In the genomic region with DNA sequence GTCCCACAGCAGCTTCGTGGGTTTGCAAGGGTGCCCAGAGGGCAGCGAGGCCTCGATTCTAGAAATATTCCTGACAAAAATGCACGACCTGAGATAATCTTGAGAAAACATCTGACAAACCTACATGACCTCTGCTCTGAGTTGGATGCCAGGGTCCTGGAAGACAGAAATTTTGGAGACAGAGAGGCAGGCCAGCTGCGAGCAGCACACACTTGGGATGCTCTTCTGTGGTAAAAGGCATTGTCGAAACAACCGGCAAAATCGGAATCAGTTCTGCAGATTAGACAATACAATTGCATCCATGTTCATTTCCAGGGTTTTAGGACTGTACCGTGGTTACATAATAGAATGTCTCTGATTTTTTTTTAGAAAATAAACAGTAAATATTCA, we compare ENCODE assay signal across 17 cellular contexts.
DNase-seq lines count a peak whose midpoint lies in the region; ATAC-seq and TF ChIP-seq lines count a peak whose summit lies in the region.
"Had no signal": no experiment of that assay in that cellular context is flagged by ENCODE, and none has a peak within 500 bp of the region (broad histone marks: within the 10 kb centered on the region; RNA-seq: fewer than 3 reads in every experiment).

No MANE protein-coding gene starts in this region.

- H3K9me3 ChIP-seq in body of pancreas = no peaks in the 10 kb centered on the region
- H3K9me3 ChIP-seq in iPS-18a (ENCODE audit: control insufficient read depth, low read depth, low read length) = no peaks in the 10 kb centered on the region
- peaks cover 6 to 15% of the 10 kb centered on the region in 2 donors for H3K9me3 ChIP-seq in neuronal stem cell (replicated peaks in 1 of 2; ENCODE audit: control insufficient read depth in 2 of 2, insufficient read depth in 1 of 2, low read depth in 1 of 2, low read length in 2 of 2)
- H3K9me3 ChIP-seq in adrenal gland (replicated peaks in 1 of 3) = no peaks in the 10 kb centered on the region
- H3K9me3 ChIP-seq: HAP-1 had no signal

- no peak for TF ChIP-seq CTCF in body of pancreas (IDR thresholded peaks at IDR 0.05)
- TF ChIP-seq CTCF in adrenal gland (IDR thresholded peaks at IDR 0.05) = no peak

- no peak overlapping the region for H2BK12ac ChIP-seq in neuronal stem cell (ENCODE audit: low read length)

- H3K14ac ChIP-seq in neuronal stem cell (ENCODE audit: low read length) = no peak overlapping the region

- no peak overlapping the region for H2AK5ac ChIP-seq in neuronal stem cell (ENCODE audit: low read depth, low read length)

- intact Hi-C loops in body of pancreas (cut with DNase I) (no loop called here), adrenal gland (cut with DNase I) (no loop called here)

- no peak overlapping the region for H3K4ac ChIP-seq in neuronal stem cell (ENCODE audit: low read length)

- no peak overlapping the region for H2BK5ac ChIP-seq in neuronal stem cell (ENCODE audit: low read length)

- no peak overlapping the region for H3K23ac ChIP-seq in neuronal stem cell (ENCODE audit: low read depth, low read length, poor library complexity)

- H3K27ac ChIP-seq in body of pancreas (peak overlapping the region in 3 of 4 donors; percentile 74 to 85 (median 81)), iPS-18a (ENCODE audit: low read length) (peak overlapping the region; percentile 80), neuronal stem cell (replicated peaks; ENCODE audit: low read length) (no peak overlapping the region), adrenal gland (no peak overlapping the region)
- H3K27ac ChIP-seq: SK-N-MC had no signal

- no peak overlapping the region for H4K91ac ChIP-seq in neuronal stem cell (ENCODE audit: low read depth, low read length, poor library complexity)

- no peak overlapping the region for H2BK120ac ChIP-seq in neuronal stem cell (ENCODE audit: low read depth, low read length)

- WGBS in body of pancreas, 2 donors = 72 to 77% methylated on average over 9 of the region's 9 CpGs
- no CpG with 5 or more reads among the region's 9 CpGs for WGBS in neuronal stem cell (ENCODE audit: extremely low coverage in 2 of 2, insufficient read length in 2 of 2, insufficient replicate concordance in 1 of 2), 2 donors
- 84 to 96% (median 93%) methylated on average over 8 to 9 of the region's 9 CpGs for WGBS in adrenal gland, 4 donors

- H3K18ac ChIP-seq in neuronal stem cell (ENCODE audit: low read length) = peak overlapping the region; percentile 77

- no peak overlapping the region for H2AFZ ChIP-seq in neuronal stem cell (ENCODE audit: low read length)

- peaks cover 76% of the 10 kb centered on the region for H3K4me1 ChIP-seq in body of pancreas
- peaks cover 53% of the 10 kb centered on the region for H3K4me1 ChIP-seq in iPS-18a (ENCODE audit: control insufficient read depth, low read depth, low read length)
- peaks cover 37 to 49% of the 10 kb centered on the region in 2 donors for H3K4me1 ChIP-seq in neuronal stem cell (ENCODE audit: control insufficient read depth in 2 of 2, insufficient read depth in 1 of 2, low read depth in 1 of 2, low read length in 2 of 2)
- peaks cover 19 to 24% of the 10 kb centered on the region in 2 donors for H3K4me1 ChIP-seq in adrenal gland (replicated peaks in 1 of 2)

- no peaks in the 10 kb centered on the region for H3K79me1 ChIP-seq in neuronal stem cell (ENCODE audit: low read depth, low read length)

- ATAC-seq in body of pancreas = no peak
- ATAC-seq: PC-3 had no signal

- H3K4me3 ChIP-seq in body of pancreas (no peak overlapping the region), iPS-18a (ENCODE audit: low read length) (peak overlapping the region; percentile 50), neuronal stem cell (ENCODE audit: low read length in 2 of 2) (no peak overlapping the region), adrenal gland (no peak overlapping the region)
- H3K4me3 ChIP-seq: HAP-1, SK-N-MC had no signal

- no peak overlapping the region for H2BK15ac ChIP-seq in neuronal stem cell (ENCODE audit: low read length)

- H3K9ac ChIP-seq in iPS-18a (ENCODE audit: low read length) (no peak overlapping the region), neuronal stem cell (ENCODE audit: low read depth, low read length, poor library complexity) (no peak overlapping the region)

- DNase-seq in NCI-H2171 treated with DMSO at 0.1 percent for 48 hours (lab: John Stamatoyannopoulos, UW) (peak; percentile 39), NCI-H2171 (lab: John Stamatoyannopoulos, UW) (no peak), body of pancreas (no peak), neuronal stem cell (ENCODE audit: low spot score) (no peak), SHP77 treated with DMSO at 0.1 percent for 48 hours (lab: John Stamatoyannopoulos, UW) (no peak), islet precursor cell (no peak), adrenal gland (no peak)
- DNase-seq: KBM-7, MM.1S, NCI-H1048, NCI-H1930, NCI-H524 treated with DMSO at 0.1 percent for 48 hours, PC-3, Right ventricle myocardium superior had no signal

- no peak overlapping the region for H3K4me2 ChIP-seq in neuronal stem cell (ENCODE audit: insufficient read depth, low read length, poor library complexity, severe bottlenecking)

- H3K36me3 ChIP-seq in body of pancreas (replicated peaks in 1 of 2; ENCODE audit: insufficient read depth in 1 of 2, low read depth in 2 of 2) (no peaks in the 10 kb centered on the region), iPS-18a (ENCODE audit: control insufficient read depth, low read depth, low read length) (no peaks in the 10 kb centered on the region), neuronal stem cell (replicated peaks in 1 of 2; ENCODE audit: control insufficient read depth in 2 of 2, insufficient read depth in 2 of 2, low read length in 2 of 2) (no peaks in the 10 kb centered on the region), adrenal gland (replicated peaks in 1 of 2) (no peaks in the 10 kb centered on the region)
- H3K36me3 ChIP-seq: HAP-1 had no signal

- H4K8ac ChIP-seq in neuronal stem cell (ENCODE audit: low read depth, low read length) = no peak overlapping the region

- no peak for TF ChIP-seq POLR2A in body of pancreas (IDR thresholded peaks at IDR 0.05)
- no peak for TF ChIP-seq POLR2A in adrenal gland (IDR thresholded peaks at IDR 0.05)

- H3K27me3 ChIP-seq in body of pancreas = no peaks in the 10 kb centered on the region
- H3K27me3 ChIP-seq in iPS-18a (ENCODE audit: control insufficient read depth, insufficient read depth, low read length) = peaks cover 15% of the 10 kb centered on the region
- peaks cover 0 to 30% (median 26%) of the 10 kb centered on the region in 3 experiments for H3K27me3 ChIP-seq in neuronal stem cell (ENCODE audit: control insufficient read depth in 3 of 3, insufficient read depth in 3 of 3, low read depth in 1 of 3, low read length in 3 of 3)
- no peaks in the 10 kb centered on the region for H3K27me3 ChIP-seq in adrenal gland

Comparison
In these comparisons a context has a peak if more than half of its experiments do, and no peak if none do; other contexts are left out.
1. H3K27ac ChIP-seq: peak in body of pancreas (3 of 4) and iPS-18a (single experiment); none in neuronal stem cell (single experiment) and adrenal gland (0 of 5).